Comparison of ENCODE assay signal across 27 cellular contexts in the genomic region with DNA sequence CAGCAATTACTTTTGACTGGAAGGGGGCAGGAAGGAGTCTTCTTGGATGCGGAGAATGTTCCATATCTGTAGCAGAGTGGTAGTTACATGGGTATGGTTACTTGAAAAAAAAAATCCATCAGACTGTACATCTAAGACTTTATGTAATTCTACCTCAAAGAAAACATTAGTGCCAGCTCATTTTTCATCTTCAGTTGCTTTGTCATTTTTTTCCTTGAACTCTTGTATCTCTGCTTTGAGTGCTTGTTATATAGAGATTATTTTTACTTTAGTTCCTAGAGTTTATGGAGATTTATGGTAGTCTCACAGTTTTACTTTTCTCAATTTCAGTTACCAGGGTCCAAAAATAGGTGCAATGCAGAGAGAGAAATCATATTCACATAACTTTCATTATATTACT.
"Had no signal": no experiment of that assay in that cellular context is flagged by ENCODE, and none has a peak within 500 bp of the region (broad histone marks: within the 10 kb centered on the region; RNA-seq: fewer than 3 reads in every experiment).

No MANE protein-coding gene starts in this region.

- H3K27ac ChIP-seq: stomach, suprapubic skin, testis, thoracic aorta, thyroid gland, tibial artery, tibial nerve, transverse colon, upper lobe of left lung, upper lobe of right lung, uterus, vagina had no signal

- ATAC-seq: stimulated activated effector memory CD8-positive, alpha-beta T cell treated with anti-CD3 and anti-CD28 coated beads, Interleukin-12 subunit alpha, Interleukin-12 subunit beta, amount 100 ng/mL, for 72 hours; stimulated activated memory B cell treated with anti-CD40 and anti-IgM and Interleukin-4, amounts not matched to agents 10 μg/mL and 1 μg/mL and 100 μg/mL, for 72 hours; stimulated activated naive B cell treated with anti-CD40 and anti-IgM and Interleukin-4, amounts not matched to agents 10 μg/mL and 1 μg/mL and 100 μg/mL, for 72 hours; stimulated activated naive CD8-positive, alpha-beta T cell treated with anti-CD3 and anti-CD28 coated beads, Interleukin-15, amount 100 ng/mL, for 72 hours; stimulated activated naive CD8-positive, alpha-beta T cell treated with anti-CD3 and anti-CD28 coated beads, Interleukin-15, Interleukin-2, amounts not matched to agents 100 U/mL and 50 U/mL, for 24 hours; upper lobe of right lung had no signal

- H3K36me3 ChIP-seq: stomach, suprapubic skin, thoracic aorta, thyroid gland, tibial artery, tibial nerve, transverse colon, upper lobe of left lung, upper lobe of right lung, uterus, vagina had no signal

- H3K9me3 ChIP-seq: stomach, suprapubic skin, testis, thoracic aorta, thyroid gland, transverse colon, upper lobe of left lung, upper lobe of right lung, uterus, vagina had no signal

- FAIRE-seq: urothelium cell line had no signal

- H3K4me3 ChIP-seq: stomach, suprapubic skin, testis, thoracic aorta, thyroid gland, tibial artery, tibial nerve, transverse colon, upper lobe of left lung, upper lobe of right lung, uterus, vagina had no signal

- DNase-seq: stimulated activated CD4-positive, alpha-beta T cell treated with anti-CD3 and anti-CD28 coated beads, Interleukin-2, amount 100 ng/mL, for 48 hours; stimulated activated CD4-positive, alpha-beta T cell treated with anti-CD3 and anti-CD28 coated beads, Interleukin-4, amount 100 ng/mL, for 1 hour; stimulated activated CD4-positive, alpha-beta T cell treated with anti-CD3 and anti-CD28 coated beads, Interleukin-4, amount 100 ng/mL, for 24 hours; stimulated activated CD4-positive, alpha-beta T cell treated with anti-CD3 and anti-CD28 coated beads, Interleukin-4, amount 100 ng/mL, for 4 hours; stimulated activated CD8-positive, alpha-beta memory T cell treated with anti-CD3 and anti-CD28 coated beads, Interleukin-4, amount 100 ng/mL, for 48 hours; stimulated activated naive B cell treated with anti-CD40 and anti-IgM and Interleukin-4, amounts not matched to agents 10 μg/mL and 1 μg/mL and 100 μg/mL, for 72 hours; stimulated activated naive CD4-positive, alpha-beta T cell; stimulated activated naive CD4-positive, alpha-beta T cell treated with Interleukin-2 at 50 U/mL for 16 hours; stimulated activated naive CD8-positive, alpha-beta T cell treated with anti-CD3 and anti-CD28 coated beads, Interleukin-15, amount 100 ng/mL, for 72 hours; stimulated activated naive CD8-positive, alpha-beta T cell treated with anti-CD3 and anti-CD28 coated beads, Interleukin-15, Interleukin-2, amounts not matched to agents 100 U/mL and 50 U/mL, for 24 hours; stomach; substantia nigra; testis; thyroid gland; tibial artery; transverse colon; trophoblast cell; upper lobe of left lung; upper lobe of right lung; uterus had no signal

- H3K4me1 ChIP-seq: suprapubic skin, testis, tibial artery, tibial nerve, transverse colon, upper lobe of left lung, upper lobe of right lung, uterus, vagina had no signal

- H3K27me3 ChIP-seq: stomach, suprapubic skin, testis, thyroid gland, tibial artery, tibial nerve, transverse colon, upper lobe of left lung, upper lobe of right lung, uterus, vagina had no signal
